In the genomic region with DNA sequence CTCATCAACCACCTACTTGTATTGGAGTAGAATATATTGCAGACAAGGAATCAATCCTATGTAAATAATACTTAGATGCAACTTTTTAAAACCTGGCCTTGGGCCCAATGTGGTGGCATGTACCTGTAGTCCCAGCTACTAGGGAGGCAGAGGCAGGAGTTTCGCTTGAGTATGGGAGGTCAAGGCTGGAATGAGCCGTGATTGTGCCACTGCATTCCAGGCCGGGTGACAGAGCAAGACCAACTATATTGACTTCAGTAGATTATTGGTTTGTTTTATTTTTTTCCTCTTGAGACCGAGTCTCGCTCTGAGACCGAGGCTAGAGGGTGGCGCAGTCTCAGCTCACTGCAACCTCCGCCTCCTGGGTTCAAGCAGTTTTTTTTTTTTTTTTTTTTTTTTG, we compare ENCODE assay signal across 21 cellular contexts. TPM values are rescaled to one million over a fixed set of nuclear protein-coding genes. Genes with fewer than 3 reads are reported as not detected.
"Had no signal": no experiment of that assay in that cellular context is flagged by ENCODE, and none has a peak within 500 bp of the region (broad histone marks: within the 10 kb centered on the region; RNA-seq: fewer than 3 reads in every experiment).

No MANE protein-coding gene starts in this region.

- ATAC-seq: activated CD4-positive, CD25-positive, alpha-beta regulatory T cell treated with anti-CD3 and anti-CD28 coated beads, Interleukin-2, amount 50 U/mL, for 24 hours; activated naive CD4-positive, alpha-beta T cell treated with anti-CD3 and anti-CD28 coated beads, Interleukin-2, amount 50 U/mL, for 72 hours; activated T-cell treated with anti-CD3 and anti-CD28 coated beads, Interleukin-2, amount 50 U/mL, for 72 hours; gastrocnemius medialis; heart right ventricle; natural killer cell had no signal

- H3K36me3 ChIP-seq: gastrocnemius medialis, neutrophil had no signal

- H3K4me3 Mint-ChIP-seq: activated CD4-positive, alpha-beta T cell treated with anti-CD3 and anti-CD28 coated beads, Interleukin-2, amount 10 ng/mL, durations not matched to agents 7 days and 5 days; natural killer cell had no signal

- H3K9me3 Mint-ChIP-seq: activated CD4-positive, alpha-beta T cell treated with anti-CD3 and anti-CD28 coated beads, Interleukin-2, amount 10 ng/mL, durations not matched to agents 7 days and 5 days; activated naive CD4-positive, alpha-beta T cell treated with anti-CD3 and anti-CD28 coated beads, Interleukin-2, amount 50 U/mL, for 72 hours; activated T-cell treated with anti-CD3 and anti-CD28 coated beads, Interleukin-2, amount 50 U/mL, for 72 hours; natural killer cell had no signal

- H3K4me3 ChIP-seq: gastrocnemius medialis had no signal

- H3K9ac ChIP-seq: parathyroid adenoma had no signal

- H3K36me3 Mint-ChIP-seq: natural killer cell had no signal

- H3K27ac Mint-ChIP-seq: activated CD4-positive, alpha-beta T cell treated with anti-CD3 and anti-CD28 coated beads, Interleukin-2, amount 10 ng/mL, durations not matched to agents 7 days and 5 days; activated T-cell treated with anti-CD3 and anti-CD28 coated beads, Interleukin-2, amount 50 U/mL, for 72 hours; brain; natural killer cell had no signal

- DNase-seq: activated CD4-positive, alpha-beta T cell treated with anti-CD3 and anti-CD28 coated beads, Interleukin-2, amount 10 ng/mL, durations not matched to agents 7 days and 5 days; activated effector memory CD4-positive, alpha-beta T cell treated with anti-CD3 and anti-CD28 coated beads, Interleukin-2, amount 50 U/mL, for 16 hours; activated T-cell treated with anti-CD3 and anti-CD28 coated beads, Interleukin-2, amount 50 U/mL, for 72 hours; caudate nucleus; gastrocnemius medialis; heart right ventricle; natural killer cell; retina; stimulated activated CD4-positive, alpha-beta T cell treated with anti-CD3 and anti-CD28 coated beads, Interleukin-12 subunit alpha, Interleukin-12 subunit beta, amount 100 ng/mL, for 4 hours; stimulated activated CD4-positive, alpha-beta T cell treated with anti-CD3 and anti-CD28 coated beads, Interleukin-1b, Interleukin-23, amount 100 ng/mL, for 48 hours; stimulated activated CD8-positive, alpha-beta memory T cell treated with anti-CD3 and anti-CD28 coated beads, Interleukin-4, amount 100 ng/mL, for 48 hours; stimulated activated naive CD4-positive, alpha-beta T cell; T1000 had no signal

- H3K27me3 ChIP-seq: gastrocnemius medialis, heart right ventricle, neutrophil had no signal

- H2AFZ ChIP-seq: parathyroid adenoma had no signal

- H3K9me3 ChIP-seq: gastrocnemius medialis, heart right ventricle, neutrophil had no signal

- H3K27ac ChIP-seq: heart right ventricle, neutrophil, parathyroid adenoma had no signal

- H3K27me3 Mint-ChIP-seq: activated CD4-positive, alpha-beta T cell treated with anti-CD3 and anti-CD28 coated beads, Interleukin-2, amount 10 ng/mL, durations not matched to agents 7 days and 5 days had no signal

RNA-seq across cellular contexts. Expression of a gene that starts 7.9 kb away (rescaled TPM):
- total RNA-seq: activated CD4-positive, alpha-beta T cell treated with anti-CD3 and anti-CD28 coated beads, Interleukin-2, amount 10 ng/mL, durations not matched to agents 7 days and 5 days; activated T-cell treated with anti-CD3 and anti-CD28 coated beads, Interleukin-2, amount 50 U/mL, for 72 hours; gastrocnemius medialis; heart right ventricle; lower leg skin; natural killer cell; T-helper 1 cell treated with Interleukin-12 subunit alpha and Interleukin-12 subunit beta and Interleukin-4 antibody, amounts not matched to agents 30 ng/mL and 1 ng/mL, for 36 hours; ureter had no signal
- polyA plus RNA-seq: heart right ventricle had no signal
